8 cellular contexts compared by ENCODE assay signal in the genomic region with DNA sequence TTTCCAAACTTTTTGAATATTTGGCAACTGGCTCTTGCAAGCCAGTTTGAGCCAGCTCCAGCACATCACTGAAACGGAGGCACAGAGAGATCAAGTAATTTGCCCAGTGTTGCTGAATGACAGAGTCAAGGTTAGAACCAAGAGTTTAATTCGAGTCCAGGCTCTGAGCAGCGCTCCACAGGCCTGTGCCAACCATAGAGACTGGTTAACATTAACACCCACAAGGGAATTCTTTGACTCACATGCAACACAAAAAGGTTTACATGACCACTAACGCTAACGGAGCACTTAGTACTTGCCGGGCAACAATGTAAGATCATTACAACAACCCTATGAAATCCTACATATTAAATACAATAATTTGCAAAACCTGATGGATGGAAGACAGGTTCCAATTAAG. TPM values are rescaled to one million over a fixed set of nuclear protein-coding genes. Genes with fewer than 3 reads are reported as not detected.
A peak's percentile ranks its signal among the peaks of the same experiment; 100 is the strongest.
DNase-seq lines count a peak whose midpoint lies in the region; ATAC-seq and TF ChIP-seq lines count a peak whose summit lies in the region.

No MANE protein-coding gene starts in this region.

- H3K36me3 ChIP-seq in urinary bladder (ENCODE audit: insufficient read depth): no peaks in the 10 kb centered on the region

- peaks cover 6% of the 10 kb centered on the region for H3K27me3 Mint-ChIP-seq in activated T-helper 2 cell treated with anti-CD3 and anti-CD28 coated beads, Interferon-gamma antibody, Interleukin-2, Interleukin-4, amounts not matched to agents 10 μg/mL and 5 μg/mL and 100 μg/mL, durations not matched to agents 14 hours and 24 hours and 36 hours (ENCODE audit: low read depth)
- H3K27me3 Mint-ChIP-seq in Calu3 (ENCODE audit: unreplicated experiment): no peaks in the 10 kb centered on the region

- H3K4me3 Mint-ChIP-seq in activated T-helper 2 cell treated with anti-CD3 and anti-CD28 coated beads, Interferon-gamma antibody, Interleukin-2, Interleukin-4, amounts not matched to agents 10 μg/mL and 5 μg/mL and 100 μg/mL, durations not matched to agents 14 hours and 24 hours and 36 hours (ENCODE audit: low read depth): peak overlapping the region; percentile 89
- no peak overlapping the region for H3K4me3 Mint-ChIP-seq in Calu3 (ENCODE audit: low read depth, unreplicated experiment)

- intact Hi-C loops in activated T-helper 2 cell treated with anti-CD3 and anti-CD28 coated beads, Interferon-gamma antibody, Interleukin-2, Interleukin-4, amounts not matched to agents 10 μg/mL and 5 μg/mL and 100 μg/mL, durations not matched to agents 14 hours and 24 hours and 36 hours (cut with micrococcal nuclease): loop anchor here (1.0 to 5.0 kb wide), 3 partner anchors 25 to 239 kb away; no protein-coding TSS in a partner anchor
- intact Hi-C loops in Calu3 (cut with micrococcal nuclease; ENCODE audit: unreplicated experiment): no loop called here

- no peak for ATAC-seq in omental fat pad (ENCODE audit: low FRiP score)

- CTCF ChIA-PET in Calu3 (lab: Charles Lee): no interaction called here

- BruUV-seq in Calu3 (replicated peaks; lab: Mats Ljungman, UMichigan): no TSS peak

- peak overlapping the region; percentile 74 for H3K27ac Mint-ChIP-seq in activated T-helper 2 cell treated with anti-CD3 and anti-CD28 coated beads, Interferon-gamma antibody, Interleukin-2, Interleukin-4, amounts not matched to agents 10 μg/mL and 5 μg/mL and 100 μg/mL, durations not matched to agents 14 hours and 24 hours and 36 hours
- no peak overlapping the region for H3K27ac Mint-ChIP-seq in Calu3 (ENCODE audit: unreplicated experiment)

- no peak overlapping the region for H3K27ac ChIP-seq in urinary bladder (ENCODE audit: low read depth)

- peak overlapping the region; percentile 11 for H3K4me3 ChIP-seq in urinary bladder (ENCODE audit: low read depth, low read length)

- peaks cover 28% of the 10 kb centered on the region for H3K36me3 Mint-ChIP-seq in activated T-helper 2 cell treated with anti-CD3 and anti-CD28 coated beads, Interferon-gamma antibody, Interleukin-2, Interleukin-4, amounts not matched to agents 10 μg/mL and 5 μg/mL and 100 μg/mL, durations not matched to agents 14 hours and 24 hours and 36 hours (ENCODE audit: low read depth)
- peaks cover 12% of the 10 kb centered on the region for H3K36me3 Mint-ChIP-seq in Calu3 (ENCODE audit: insufficient read depth, unreplicated experiment)

- peaks cover 57% of the 10 kb centered on the region for H3K4me1 Mint-ChIP-seq in activated T-helper 2 cell treated with anti-CD3 and anti-CD28 coated beads, Interferon-gamma antibody, Interleukin-2, Interleukin-4, amounts not matched to agents 10 μg/mL and 5 μg/mL and 100 μg/mL, durations not matched to agents 14 hours and 24 hours and 36 hours (ENCODE audit: low read depth)
- peaks cover 26% of the 10 kb centered on the region for H3K4me1 Mint-ChIP-seq in Calu3 (ENCODE audit: low read depth, unreplicated experiment)

- peak; percentile 38 for DNase-seq in stimulated activated CD4-positive, alpha-beta T cell treated with anti-CD3 and anti-CD28 coated beads, Interleukin-15, amount 100 ng/mL, for 24 hours
- no peak for DNase-seq in stimulated activated CD4-positive, alpha-beta T cell treated with anti-CD3 and anti-CD28 coated beads, Interleukin-12 subunit alpha, Interleukin-12 subunit beta, amount 100 ng/mL, for 4 hours
- no peak for DNase-seq in activated T-helper 2 cell treated with anti-CD3 and anti-CD28 coated beads, Interferon-gamma antibody, Interleukin-2, Interleukin-4, amounts not matched to agents 10 μg/mL and 5 μg/mL and 100 μg/mL, durations not matched to agents 14 hours and 24 hours and 36 hours (ENCODE audit: low spot score)
- peak; percentile 52 for DNase-seq in kidney tubule cell (ENCODE audit: low spot score)
- no peak for DNase-seq in HuH-7 (ENCODE audit: low spot score)
- DNase-seq in omental fat pad (ENCODE audit: low spot score): no peak
- DNase-seq in Calu3: no peak

- no peaks in the 10 kb centered on the region for H3K4me1 ChIP-seq in urinary bladder (ENCODE audit: insufficient read depth)

- no peaks in the 10 kb centered on the region for H3K9me3 Mint-ChIP-seq in activated T-helper 2 cell treated with anti-CD3 and anti-CD28 coated beads, Interferon-gamma antibody, Interleukin-2, Interleukin-4, amounts not matched to agents 10 μg/mL and 5 μg/mL and 100 μg/mL, durations not matched to agents 14 hours and 24 hours and 36 hours
- no peaks in the 10 kb centered on the region for H3K9me3 Mint-ChIP-seq in Calu3 (ENCODE audit: low read depth, unreplicated experiment)

- 45% methylated on average over 6 of the region's 6 CpGs for WGBS in urinary bladder

- no peak for TF ChIP-seq CTCF in omental fat pad (IDR thresholded peaks at IDR 0.05)
- no peak for TF ChIP-seq CTCF in Calu3 (IDR thresholded peaks at IDR 0.05; ENCODE audit: unreplicated experiment)

RNA-seq across cellular contexts. Expression of a gene that starts 1.5 kb away (rescaled TPM):
- total RNA-seq in activated T-helper 2 cell treated with anti-CD3 and anti-CD28 coated beads, Interferon-gamma antibody, Interleukin-2, Interleukin-4, amounts not matched to agents 10 μg/mL and 5 μg/mL and 100 μg/mL, durations not matched to agents 14 hours and 24 hours and 36 hours: 101 and 112 TPM in 2 replicates
- total RNA-seq in urinary bladder (62.4 TPM), omental fat pad (10 to 100 TPM; 12.3 to 40.2 (median 18.7) TPM), Calu3 (2022) (8.3 and 10.8 TPM in 2 replicates)
- polyA plus RNA-seq in urinary bladder: 44.8 TPM

RNA-seq across cellular contexts. Expression of a gene that starts 55.7 kb away (rescaled TPM):
- 183 and 184 TPM in 2 replicates for total RNA-seq in activated T-helper 2 cell treated with anti-CD3 and anti-CD28 coated beads, Interferon-gamma antibody, Interleukin-2, Interleukin-4, amounts not matched to agents 10 μg/mL and 5 μg/mL and 100 μg/mL, durations not matched to agents 14 hours and 24 hours and 36 hours
- total RNA-seq in urinary bladder (167 TPM), omental fat pad (10 to 100 TPM; 62.0 to 90.8 (median 65.9) TPM), Calu3 (2022) (82.6 and 91.6 TPM in 2 replicates)
- 48.6 TPM for polyA plus RNA-seq in urinary bladder

Comparison
In these comparisons a context has a peak if more than half of its experiments do, and no peak if none do; other contexts are left out.
1. DNase-seq: peak in stimulated activated CD4-positive, alpha-beta T cell treated with anti-CD3 and anti-CD28 coated beads, Interleukin-15, amount 100 ng/mL, for 24 hours (single experiment) and kidney tubule cell (single experiment); none in stimulated activated CD4-positive, alpha-beta T cell treated with anti-CD3 and anti-CD28 coated beads, Interleukin-12 subunit alpha, Interleukin-12 subunit beta, amount 100 ng/mL, for 4 hours (single experiment), activated T-helper 2 cell treated with anti-CD3 and anti-CD28 coated beads, Interferon-gamma antibody, Interleukin-2, Interleukin-4, amounts not matched to agents 10 μg/mL and 5 μg/mL and 100 μg/mL, durations not matched to agents 14 hours and 24 hours and 36 hours (single experiment), HuH-7 (single experiment), omental fat pad (single experiment) and Calu3 (single experiment).